In genomic region chr2:72013726-72014125, GRCh38 we compare ENCODE assay signal across 31 cellular contexts.
"Had no signal": no experiment of that assay in that cellular context is flagged by ENCODE, and none has a peak within 500 bp of the region (broad histone marks: within the 10 kb centered on the region; RNA-seq: fewer than 3 reads in every experiment).

No MANE protein-coding gene starts in this region.

- H3K9me3 ChIP-seq: gastrocnemius medialis, thoracic aorta, upper lobe of left lung had no signal

- ATAC-seq: activated CD4-positive, CD25-positive, alpha-beta regulatory T cell treated with anti-CD3 and anti-CD28 coated beads, Interleukin-2, amount 50 U/mL, for 24 hours; activated naive CD8-positive, alpha-beta T cell treated with anti-CD3 and anti-CD28 coated beads, Interleukin-2, amount 50 U/mL, for 24 hours; gastrocnemius medialis; left cardiac atrium; naive thymus-derived CD8-positive, alpha-beta T cell; right cardiac atrium; stimulated activated naive CD8-positive, alpha-beta T cell treated with anti-CD3 and anti-CD28 coated beads, Interleukin-15, Interleukin-2, amounts not matched to agents 100 U/mL and 50 U/mL, for 24 hours had no signal

- H3K9ac ChIP-seq: parathyroid adenoma had no signal

- H3K36me3 Mint-ChIP-seq: activated naive CD4-positive, alpha-beta T cell treated with anti-CD3 and anti-CD28 coated beads, Interleukin-2, amount 50 U/mL, for 24 hours; naive thymus-derived CD8-positive, alpha-beta T cell had no signal

- H3K4me1 Mint-ChIP-seq: activated naive CD4-positive, alpha-beta T cell treated with anti-CD3 and anti-CD28 coated beads, Interleukin-2, amount 50 U/mL, for 24 hours; activated naive CD8-positive, alpha-beta T cell treated with anti-CD3 and anti-CD28 coated beads, Interleukin-2, amount 50 U/mL, for 24 hours; central memory CD8-positive, alpha-beta T cell; naive thymus-derived CD8-positive, alpha-beta T cell; neural crest cell had no signal

- FAIRE-seq: colon, keratinocyte, TTC549 had no signal

- H3K4me3 ChIP-seq: gastrocnemius medialis, thoracic aorta, upper lobe of left lung had no signal

- H3K36me3 ChIP-seq: gastrocnemius medialis, thoracic aorta, upper lobe of left lung, WERI-Rb-1 had no signal

- H3K27ac ChIP-seq: gastrocnemius medialis, parathyroid adenoma, thoracic aorta, upper lobe of left lung, WERI-Rb-1 had no signal

- H3K9me3 Mint-ChIP-seq: activated naive CD4-positive, alpha-beta T cell treated with anti-CD3 and anti-CD28 coated beads, Interleukin-2, amount 50 U/mL, for 24 hours; activated naive CD8-positive, alpha-beta T cell treated with anti-CD3 and anti-CD28 coated beads, Interleukin-2, amount 50 U/mL, for 24 hours; activated T-helper 2 cell treated with anti-CD3 and anti-CD28 coated beads, Interferon-gamma antibody, Interleukin-2, Interleukin-4, amounts not matched to agents 10 μg/mL and 5 μg/mL and 100 μg/mL, durations not matched to agents 14 hours and 24 hours and 36 hours; central memory CD8-positive, alpha-beta T cell; T-helper 1 cell treated with Interleukin-12 subunit alpha and Interleukin-12 subunit beta and Interleukin-4 antibody, amounts not matched to agents 30 μg/mL and 1 μg/mL, for 36 hours had no signal

- H3K4me3 Mint-ChIP-seq: activated naive CD4-positive, alpha-beta T cell treated with anti-CD3 and anti-CD28 coated beads, Interleukin-2, amount 50 U/mL, for 24 hours; activated naive CD8-positive, alpha-beta T cell treated with anti-CD3 and anti-CD28 coated beads, Interleukin-2, amount 50 U/mL, for 24 hours; central memory CD8-positive, alpha-beta T cell; naive thymus-derived CD8-positive, alpha-beta T cell; neural crest cell; T-helper 1 cell treated with Interleukin-12 subunit alpha and Interleukin-12 subunit beta and Interleukin-4 antibody, amounts not matched to agents 30 μg/mL and 1 μg/mL, for 36 hours had no signal

- H3K27ac Mint-ChIP-seq: activated naive CD4-positive, alpha-beta T cell treated with anti-CD3 and anti-CD28 coated beads, Interleukin-2, amount 50 U/mL, for 24 hours; activated naive CD8-positive, alpha-beta T cell treated with anti-CD3 and anti-CD28 coated beads, Interleukin-2, amount 50 U/mL, for 24 hours; activated T-helper 2 cell treated with anti-CD3 and anti-CD28 coated beads, Interferon-gamma antibody, Interleukin-2, Interleukin-4, amounts not matched to agents 10 μg/mL and 5 μg/mL and 100 μg/mL, durations not matched to agents 14 hours and 24 hours and 36 hours; naive thymus-derived CD8-positive, alpha-beta T cell; T-helper 1 cell treated with Interleukin-12 subunit alpha and Interleukin-12 subunit beta and Interleukin-4 antibody, amounts not matched to agents 30 μg/mL and 1 μg/mL, for 36 hours had no signal

- DNase-seq: activated CD4-positive, alpha-beta T cell treated with anti-CD3 and anti-CD28 coated beads for 48 hours; activated CD4-positive, alpha-beta T cell treated with anti-CD3 and anti-CD28 coated beads, Interleukin-2, amount 50 U/mL, for 48 hours; activated naive CD8-positive, alpha-beta T cell treated with anti-CD3 and anti-CD28 coated beads, Interleukin-2, amount 50 U/mL, for 24 hours; activated T-cell treated with anti-CD3 and anti-CD28 coated beads, Interleukin-2, amount 50 U/mL, for 48 hours; amygdala; effector memory CD4-positive, alpha-beta T cell; erythroblast; gastrocnemius medialis; hippocampal formation; left cardiac atrium; midbrain; nucleus accumbens; right cardiac atrium; stimulated activated CD4-positive, alpha-beta T cell treated with anti-CD3 and anti-CD28 coated beads, Interleukin-2, amount 100 ng/mL, for 48 hours; stimulated activated naive CD8-positive, alpha-beta T cell treated with anti-CD3 and anti-CD28 coated beads, Interleukin-15, Interleukin-2, amounts not matched to agents 100 U/mL and 50 U/mL, for 24 hours; SW 1271; T-helper 9 cell; WERI-Rb-1 had no signal

- H3K4me1 ChIP-seq: gastrocnemius medialis, parathyroid adenoma, upper lobe of left lung had no signal

- H3K27me3 ChIP-seq: gastrocnemius medialis, upper lobe of left lung had no signal

- H3K27me3 Mint-ChIP-seq: activated naive CD4-positive, alpha-beta T cell treated with anti-CD3 and anti-CD28 coated beads, Interleukin-2, amount 50 U/mL, for 24 hours; activated naive CD8-positive, alpha-beta T cell treated with anti-CD3 and anti-CD28 coated beads, Interleukin-2, amount 50 U/mL, for 24 hours had no signal
